ENCODE assay signal across 26 cellular contexts in genomic region chr2:10664652-10665051, GRCh38.
"Had no signal": no experiment of that assay in that cellular context is flagged by ENCODE, and none has a peak within 500 bp of the region (broad histone marks: within the 10 kb centered on the region; RNA-seq: fewer than 3 reads in every experiment).

No MANE protein-coding gene starts in this region.

- H3K27me3 ChIP-seq: ascending aorta, breast epithelium, cardiac muscle cell, colonic mucosa, esophagus squamous epithelium, gastroesophageal sphincter, heart right ventricle, hepatocyte had no signal

- H3K27ac ChIP-seq: ascending aorta, breast epithelium, cardiac muscle cell, colonic mucosa, epithelial cell of prostate, esophagus squamous epithelium, gastroesophageal sphincter, heart right ventricle, hepatocyte had no signal

- ATAC-seq: activated CD8-positive, alpha-beta T cell treated with anti-CD3 and anti-CD28 coated beads for 36 hours; gastroesophageal sphincter; heart right ventricle; T-helper 17 cell had no signal

- FAIRE-seq: endometrium, endothelial cell of umbilical vein had no signal

- DNase-seq: activated CD4-positive, alpha-beta T cell treated with anti-CD3 and anti-CD28 coated beads for 48 hours; activated CD4-positive, alpha-beta T cell treated with anti-CD3 and anti-CD28 coated beads, Interleukin-2, amount 50 U/mL, for 1 hour; activated CD4-positive, alpha-beta T cell treated with anti-CD3 and anti-CD28 coated beads, Interleukin-2, amount 50 U/mL, for 48 hours; activated CD8-positive, alpha-beta memory T cell treated with anti-CD3 and anti-CD28 coated beads for 24 hours; activated CD8-positive, alpha-beta T cell treated with anti-CD3 and anti-CD28 coated beads for 36 hours; activated effector memory CD4-positive, alpha-beta T cell treated with anti-CD3 and anti-CD28 coated beads, Interleukin-2, amount 50 U/mL, for 16 hours; activated naive CD4-positive, alpha-beta T cell treated with anti-CD3 and anti-CD28 coated beads for 36 hours; activated naive CD8-positive, alpha-beta T cell treated with anti-CD3 and anti-CD28 coated beads, Interleukin-2, amount 10 ng/mL, durations not matched to agents 7 days and 5 days; activated T-cell treated with anti-CD3 and anti-CD28 coated beads, Interleukin-2, amount 50 U/mL, for 48 hours; central memory CD4-positive, alpha-beta T cell; cerebellar nuclear complex; colonic mucosa; effector CD8-positive, alpha-beta T cell; esophagus squamous epithelium; foreskin melanocyte; heart right ventricle; T-helper 17 cell; T1000 had no signal

- H3K4me3 ChIP-seq: ascending aorta, breast epithelium, cardiac muscle cell, colonic mucosa, esophagus squamous epithelium, gastroesophageal sphincter, heart right ventricle, hepatocyte had no signal
